ENCODE assay signal across 24 cellular contexts in genomic region chr4:76736434-76736833, GRCh38.
A peak's percentile ranks its signal among the peaks of the same experiment; 100 is the strongest.
DNase-seq lines count a peak whose midpoint lies in the region; ATAC-seq and TF ChIP-seq lines count a peak whose summit lies in the region.
"Had no signal": no experiment of that assay in that cellular context is flagged by ENCODE, and none has a peak within 500 bp of the region (broad histone marks: within the 10 kb centered on the region; RNA-seq: fewer than 3 reads in every experiment).

No MANE protein-coding gene starts in this region.

- H3K9me3 Mint-ChIP-seq in MCF 10A (ENCODE audit: unreplicated experiment), result no peaks in the 10 kb centered on the region
- H3K9me3 Mint-ChIP-seq: CD4-positive, CD25-positive, alpha-beta regulatory T cell; stimulated activated effector memory CD8-positive, alpha-beta T cell treated with anti-CD3 and anti-CD28 coated beads, Interleukin-12 subunit alpha, Interleukin-12 subunit beta, amount 100 ng/mL, for 72 hours; type B pancreatic cell had no signal

- no peak overlapping the region for H3K9ac ChIP-seq in muscle layer of colon (ENCODE audit: low read length)

- H3K4me1 ChIP-seq in breast epithelium (peaks cover 7 to 12% of the 10 kb centered on the region in 2 donors), muscle layer of colon (ENCODE audit: insufficient read depth, low read length) (peaks cover 31% of the 10 kb centered on the region)

- H3K36me3 Mint-ChIP-seq in MCF 10A (ENCODE audit: insufficient read depth, unreplicated experiment), result peaks cover 31% of the 10 kb centered on the region
- H3K36me3 Mint-ChIP-seq: CD4-positive, CD25-positive, alpha-beta regulatory T cell; IgD-negative memory B cell; stimulated activated effector memory CD8-positive, alpha-beta T cell treated with anti-CD3 and anti-CD28 coated beads, Interleukin-12 subunit alpha, Interleukin-12 subunit beta, amount 100 ng/mL, for 72 hours had no signal

- CTCF ChIA-PET in MCF 10A (lab: Yijun Ruan, JAX), result interaction anchor here (0.6 to 1.2 kb wide), 2 partner anchors 11 to 226 kb away, joined by 6 to 7 read pairs; no protein-coding TSS in a partner anchor

- TF ChIP-seq CTCF in MCF 10A (IDR thresholded peaks at IDR 0.05; ENCODE audit: unreplicated experiment) (no peak), breast epithelium (IDR thresholded peaks at IDR 0.05) (no peak), coronary artery (IDR thresholded peaks at IDR 0.05) (no peak)

- H3K36me3 ChIP-seq in breast epithelium (no peaks in the 10 kb centered on the region), muscle layer of colon (ENCODE audit: insufficient read depth, low read length) (peaks cover 5% of the 10 kb centered on the region)

- H3K4me3 Mint-ChIP-seq in MCF 10A (ENCODE audit: unreplicated experiment), result no peak overlapping the region
- H3K4me3 Mint-ChIP-seq: CD4-positive, CD25-positive, alpha-beta regulatory T cell; IgD-negative memory B cell; stimulated activated effector memory CD8-positive, alpha-beta T cell treated with anti-CD3 and anti-CD28 coated beads, Interleukin-12 subunit alpha, Interleukin-12 subunit beta, amount 100 ng/mL, for 72 hours; T-helper 17 cell; type B pancreatic cell had no signal

- no TSS peak for BruUV-seq in MCF 10A (replicated peaks; lab: Mats Ljungman, UMichigan)

- ATAC-seq in HG03139 (IDR thresholded peaks at IDR 0.05; ENCODE audit: unreplicated experiment) (no peak), sciatic nerve (no peak)
- ATAC-seq: activated CD4-positive, CD25-positive, alpha-beta regulatory T cell treated with anti-CD3 and anti-CD28 coated beads, Interleukin-2, amount 50 U/mL, for 24 hours; stimulated activated effector memory CD8-positive, alpha-beta T cell treated with anti-CD3 and anti-CD28 coated beads, Interleukin-12 subunit alpha, Interleukin-12 subunit beta, amount 100 ng/mL, for 72 hours; T-helper 17 cell had no signal

- intact Hi-C loops in MCF 10A (cut with micrococcal nuclease) (no loop called here), breast epithelium (cut with DNase I; ENCODE audit: low total_unique reads) (no loop called here), sciatic nerve (cut with DNase I) (no loop called here)

- POLR2A ChIA-PET in MCF 10A (lab: Yijun Ruan, JAX), result interaction anchor here (0.6 to 0.7 kb wide), 2 partner anchors 47 to 59 kb away, joined by 3 to 5 read pairs; no protein-coding TSS in a partner anchor

- peak; percentile 32 for DNase-seq in MCF 10A (ENCODE audit: unreplicated experiment)
- no peak for DNase-seq in breast epithelium (ENCODE audit: low spot score in 2 of 2)
- DNase-seq in coronary artery (ENCODE audit: low spot score), result no peak
- no peak for DNase-seq in activated naive CD4-positive, alpha-beta T cell treated with Interleukin-2 at 50 U/mL for 16 hours
- no peak for DNase-seq in sciatic nerve (ENCODE audit: low spot score)
- no peak for DNase-seq in SHP77 (lab: John Stamatoyannopoulos, UW)
- DNase-seq: 8988T; CD4-positive, CD25-positive, alpha-beta regulatory T cell; dermis blood vessel endothelial cell; DMS79 treated with DMSO at 0.1 percent for 48 hours; hippocampal formation; NCI-H1092; NCI-H2107; NCI-H69; Peyer's patch; spleen; T-helper 17 cell had no signal

- H3K27ac Mint-ChIP-seq in MCF 10A (ENCODE audit: low read depth, unreplicated experiment), result peak overlapping the region; percentile 14
- H3K27ac Mint-ChIP-seq: CD4-positive, CD25-positive, alpha-beta regulatory T cell; IgD-negative memory B cell; stimulated activated effector memory CD8-positive, alpha-beta T cell treated with anti-CD3 and anti-CD28 coated beads, Interleukin-12 subunit alpha, Interleukin-12 subunit beta, amount 100 ng/mL, for 72 hours; T-helper 17 cell; type B pancreatic cell had no signal

- H3K27me3 ChIP-seq in breast epithelium (no peaks in the 10 kb centered on the region), muscle layer of colon (ENCODE audit: control insufficient read depth in 1 of 2, insufficient read depth in 2 of 2, low read length in 2 of 2) (no peaks in the 10 kb centered on the region)
- H3K27me3 ChIP-seq: Peyer's patch, spleen had no signal

- no peak overlapping the region for H3K4me3 ChIP-seq in breast epithelium
- no peak overlapping the region for H3K4me3 ChIP-seq in coronary artery
- no peak overlapping the region for H3K4me3 ChIP-seq in muscle layer of colon (ENCODE audit: low read depth in 1 of 2, low read length in 2 of 2)
- H3K4me3 ChIP-seq: Peyer's patch, spleen had no signal

- H3K9me3 ChIP-seq in breast epithelium, result no peaks in the 10 kb centered on the region
- no peaks in the 10 kb centered on the region for H3K9me3 ChIP-seq in muscle layer of colon (ENCODE audit: low read length)
- H3K9me3 ChIP-seq: Peyer's patch, spleen had no signal

- no peak for TF ChIP-seq POLR2A in breast epithelium (IDR thresholded peaks at IDR 0.05)

- H3K4me1 Mint-ChIP-seq in MCF 10A (ENCODE audit: insufficient read depth, unreplicated experiment), result peaks cover 17% of the 10 kb centered on the region
- H3K4me1 Mint-ChIP-seq: CD4-positive, CD25-positive, alpha-beta regulatory T cell; IgD-negative memory B cell had no signal

- H3K27ac ChIP-seq in breast epithelium (no peak overlapping the region), coronary artery (peak overlapping the region; percentile 58 to 80), muscle layer of colon (ENCODE audit: low read depth, low read length) (peak overlapping the region; percentile 40)
- H3K27ac ChIP-seq: epithelial cell of prostate had no signal

- H3K27me3 Mint-ChIP-seq in MCF 10A (ENCODE audit: insufficient read depth, unreplicated experiment), result no peaks in the 10 kb centered on the region
- H3K27me3 Mint-ChIP-seq: type B pancreatic cell had no signal

Comparison
In these comparisons a context has a peak if more than half of its experiments do, and no peak if none do; other contexts are left out.
1. H3K27ac ChIP-seq: peak in coronary artery (2 of 2) and muscle layer of colon (single experiment); none in breast epithelium (0 of 2).